15 cellular contexts compared by ENCODE assay signal in the genomic region with DNA sequence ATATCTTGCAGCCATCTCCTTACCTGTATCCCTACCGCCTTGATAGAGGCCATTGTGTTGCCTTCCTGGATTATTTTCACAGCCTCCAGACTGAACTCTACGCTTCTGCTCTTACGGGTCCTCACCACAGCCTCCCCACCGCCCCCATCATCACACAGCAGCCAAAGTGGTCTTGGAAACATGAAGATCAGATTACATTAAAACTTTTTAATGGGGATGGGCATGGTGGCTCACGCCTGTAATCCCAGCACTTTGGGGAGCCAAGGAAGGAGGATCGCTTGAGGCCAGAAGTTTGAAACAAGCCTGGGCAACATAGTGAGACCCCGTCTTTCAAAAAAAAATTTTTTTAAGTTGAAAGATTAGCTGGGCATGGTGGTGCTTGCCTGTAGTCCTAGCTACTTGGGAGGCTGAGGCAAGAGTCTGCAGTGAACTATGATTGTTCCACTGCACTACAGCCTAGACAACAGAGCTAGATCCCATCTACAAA.
DNase-seq lines count a peak whose midpoint lies in the region; TF ChIP-seq lines count a peak whose summit lies in the region.
"Had no signal": no experiment of that assay in that cellular context is flagged by ENCODE, and none has a peak within 500 bp of the region (broad histone marks: within the 10 kb centered on the region; RNA-seq: fewer than 3 reads in every experiment).

No MANE protein-coding gene starts in this region.

- WGBS in endodermal cell (ENCODE audit: insufficient coverage in 1 of 2, insufficient read length in 1 of 2), 2 experiments: 88% methylated on average over 7 of the region's 7 CpGs

- H3K4me3 Mint-ChIP-seq in endodermal cell: no peak overlapping the region
- H3K4me3 Mint-ChIP-seq: CD4-positive, CD25-positive, alpha-beta regulatory T cell; HFFc6 had no signal

- H3K36me3 ChIP-seq in HEK293 (ENCODE audit: control insufficient read depth in 2 of 2, insufficient read depth in 1 of 2, low read length in 2 of 2): no peaks in the 10 kb centered on the region
- H3K36me3 ChIP-seq in endodermal cell (ENCODE audit: control insufficient read depth, insufficient read depth, low read length): no peaks in the 10 kb centered on the region
- H3K36me3 ChIP-seq: BLaER1, HAP-1 had no signal

- no peaks in the 10 kb centered on the region for H3K27me3 ChIP-seq in endodermal cell (ENCODE audit: control insufficient read depth, insufficient read depth, low read length, poor library complexity, severe bottlenecking)
- H3K27me3 ChIP-seq: BLaER1 had no signal

- H3K9me3 Mint-ChIP-seq in endodermal cell: peaks cover 6% of the 10 kb centered on the region
- H3K9me3 Mint-ChIP-seq: HFFc6 had no signal

- peak; percentile 47 for DNase-seq in activated CD8-positive, alpha-beta memory T cell treated with anti-CD3 and anti-CD28 coated beads for 24 hours
- DNase-seq in activated CD8-positive, alpha-beta memory T cell treated with anti-CD3 and anti-CD28 coated beads, Interleukin-2, amount 50 U/mL, for 4 hours: no peak
- DNase-seq in endodermal cell (peak; percentile 37), SW 1271 (lab: John Stamatoyannopoulos, UW) (no peak), erythroblast (lab: John Stamatoyannopoulos, UW) (no peak)
- no peak for DNase-seq in stimulated activated CD8-positive, alpha-beta memory T cell treated with anti-CD3 and anti-CD28 coated beads, Interleukin-4, amount 100 ng/mL, for 48 hours
- DNase-seq: 8988T; AML-193; Calu3; CD4-positive, CD25-positive, alpha-beta regulatory T cell; GOT3; HFFc6 had no signal

- H3K36me3 Mint-ChIP-seq in endodermal cell (ENCODE audit: low read depth): no peaks in the 10 kb centered on the region
- H3K36me3 Mint-ChIP-seq: CD4-positive, CD25-positive, alpha-beta regulatory T cell had no signal

- no peak for TF ChIP-seq POLR2A in erythroblast (IDR thresholded peaks at IDR 0.05; ENCODE audit: low read length)

- H3K27ac Mint-ChIP-seq in endodermal cell: no peak overlapping the region
- H3K27ac Mint-ChIP-seq: CD4-positive, CD25-positive, alpha-beta regulatory T cell; HFFc6 had no signal

- H3K27ac ChIP-seq in HEK293 (ENCODE audit: extremely low read depth, low read depth, low read length): no peak overlapping the region
- H3K27ac ChIP-seq in endodermal cell (ENCODE audit: low read depth, low read length): no peak overlapping the region
- H3K27ac ChIP-seq: BLaER1 had no signal

- no peak overlapping the region for H3K9ac ChIP-seq in endodermal cell (ENCODE audit: extremely low read depth, low read length, poor library complexity, severe bottlenecking)
- H3K9ac ChIP-seq: BLaER1 had no signal

- TF ChIP-seq CTCF in HEK293 (tag by site-specific recombination; IDR thresholded peaks at IDR 0.05): no peak
- no peak for TF ChIP-seq CTCF in endodermal cell (conservative IDR thresholded peaks at IDR 0.05)

- H3K4me3 ChIP-seq in HEK293 (ENCODE audit: low read depth, low read length) (no peak overlapping the region), endodermal cell (ENCODE audit: low read length) (no peak overlapping the region)
- H3K4me3 ChIP-seq: BLaER1, HAP-1 had no signal

- no peaks in the 10 kb centered on the region for H3K4me1 Mint-ChIP-seq in endodermal cell
- H3K4me1 Mint-ChIP-seq: CD4-positive, CD25-positive, alpha-beta regulatory T cell had no signal

- POLR2A ChIA-PET in HEK293 (lab: Yijun Ruan, JAX): no interaction called here

- CTCF ChIA-PET in HEK293 (lab: Yijun Ruan, JAX): interaction anchor here (0.7 kb wide), 1 partner anchor 544 kb away, joined by 3 read pairs; no protein-coding TSS in a partner anchor

- H3K4me1 ChIP-seq in HEK293 (ENCODE audit: control insufficient read depth, insufficient read depth, low read length): peaks cover 7% of the 10 kb centered on the region
- no peaks in the 10 kb centered on the region for H3K4me1 ChIP-seq in endodermal cell (ENCODE audit: control insufficient read depth, insufficient read depth, low read length)
- H3K4me1 ChIP-seq: BLaER1, HAP-1 had no signal

- H3K27me3 Mint-ChIP-seq in endodermal cell (ENCODE audit: insufficient read depth): no peaks in the 10 kb centered on the region
- H3K27me3 Mint-ChIP-seq: CD4-positive, CD25-positive, alpha-beta regulatory T cell had no signal

- H3K9me3 ChIP-seq in HEK293 (ENCODE audit: control insufficient read depth, insufficient read depth, low read depth, low read length): no peaks in the 10 kb centered on the region
- H3K9me3 ChIP-seq in endodermal cell (ENCODE audit: control insufficient read depth, low read length): no peaks in the 10 kb centered on the region
- H3K9me3 ChIP-seq: BLaER1 had no signal

TF ChIP-seq in HEK293, 187 proteins besides CTCF, POLR2A, EP300 and RAD21:
- TF ChIP-seq ZNF621 (tag by site-specific recombination; IDR thresholded peaks at IDR 0.05) (no peak), ZNF121 (tag by site-specific recombination; IDR thresholded peaks at IDR 0.05) (peak; percentile 88), ZNF791 (tag by site-specific recombination; IDR thresholded peaks at IDR 0.05) (no peak)

Comparison
In these comparisons a context has a peak if more than half of its experiments do, and no peak if none do; other contexts are left out.
1. DNase-seq: peak in activated CD8-positive, alpha-beta memory T cell treated with anti-CD3 and anti-CD28 coated beads for 24 hours (single experiment) and endodermal cell (single experiment); none in activated CD8-positive, alpha-beta memory T cell treated with anti-CD3 and anti-CD28 coated beads, Interleukin-2, amount 50 U/mL, for 4 hours (single experiment), stimulated activated CD8-positive, alpha-beta memory T cell treated with anti-CD3 and anti-CD28 coated beads, Interleukin-4, amount 100 ng/mL, for 48 hours (single experiment), SW 1271 (0 of 2) and erythroblast (0 of 2).